Comparison of ENCODE assay signal across 8 cellular contexts in the genomic region with DNA sequence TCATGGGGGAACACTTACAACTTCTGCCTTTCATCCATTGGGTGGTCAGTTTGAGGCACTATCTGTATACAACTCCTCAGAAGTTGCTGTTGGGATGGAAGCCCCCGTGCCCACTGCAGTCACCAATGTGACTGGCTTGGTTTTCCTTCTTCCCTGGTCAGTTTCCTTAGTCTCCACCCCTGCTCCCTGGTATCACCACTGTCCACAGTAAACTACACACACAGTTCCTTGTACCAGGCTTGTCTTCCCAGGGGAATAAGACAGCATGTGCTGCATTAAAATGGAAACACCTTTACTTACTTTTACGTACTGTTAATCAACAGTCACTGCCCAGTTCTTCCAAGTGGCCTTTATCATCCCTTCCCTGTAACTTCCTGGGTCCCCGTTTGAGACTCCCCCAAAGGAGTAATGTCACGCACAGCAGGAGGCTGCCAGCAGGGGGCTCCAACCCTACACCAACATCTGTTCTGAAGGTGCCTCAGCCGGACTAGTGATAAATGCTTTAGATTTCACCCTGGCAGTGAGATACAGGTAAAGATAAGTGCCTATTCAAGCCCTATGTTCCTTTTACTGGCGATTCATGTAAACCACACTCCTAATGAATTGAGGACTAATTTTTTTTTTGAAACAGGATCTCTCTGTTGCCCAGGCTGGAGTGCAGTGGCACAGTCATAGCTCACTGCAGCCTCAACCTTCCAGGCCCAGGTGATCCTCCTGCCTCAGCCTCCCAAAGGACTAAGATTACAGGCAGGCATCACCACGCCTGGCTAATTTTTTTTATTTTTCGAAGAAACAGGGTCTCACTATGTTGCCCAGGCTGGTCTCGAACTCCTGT. TPM values are rescaled to one million over a fixed set of nuclear protein-coding genes. Genes with fewer than 3 reads are reported as not detected.
A peak's percentile ranks its signal among the peaks of the same experiment; 100 is the strongest.
DNase-seq lines count a peak whose midpoint lies in the region; ATAC-seq, FAIRE-seq and TF ChIP-seq lines count a peak whose summit lies in the region.

No MANE protein-coding gene starts in this region.

- H3K27ac ChIP-seq in WERI-Rb-1 (no peak overlapping the region), kidney (ENCODE audit: low read depth in 2 of 2, low read length in 2 of 2) (no peak overlapping the region)

- H3K27me3 ChIP-seq in WERI-Rb-1 (ENCODE audit: insufficient read depth, low read depth, severe bottlenecking) = no peaks in the 10 kb centered on the region

- H3K36me3 Mint-ChIP-seq in MCF 10A (ENCODE audit: insufficient read depth, unreplicated experiment) = no peaks in the 10 kb centered on the region

- H3K36me3 ChIP-seq in WERI-Rb-1 (no peaks in the 10 kb centered on the region), kidney (ENCODE audit: control insufficient read depth in 1 of 2, insufficient read depth in 2 of 2, low read length in 2 of 2) (no peaks in the 10 kb centered on the region)

- H3K4me1 ChIP-seq in kidney (ENCODE audit: control insufficient read depth in 1 of 2, insufficient read depth in 1 of 2, low read depth in 1 of 2, low read length in 2 of 2) = no peaks in the 10 kb centered on the region

- POLR2A ChIA-PET in MCF 10A (lab: Yijun Ruan, JAX) = interaction anchor here (0.6 kb wide), 1 partner anchor 1074 kb away, joined by 3 read pairs; no protein-coding TSS in a partner anchor

- intact Hi-C loops in MCF 10A (cut with micrococcal nuclease) = loop anchor here (1.0 to 10.0 kb wide), 3 partner anchors 65 to 371 kb away; no protein-coding TSS in a partner anchor
- intact Hi-C loops in kidney (cut with DNase I) = no loop called here

- H3K4me3 ChIP-seq in WERI-Rb-1 (ENCODE audit: low read depth, low read length) (no peak overlapping the region), kidney (ENCODE audit: low read length in 2 of 2) (no peak overlapping the region)

- no peak overlapping the region for H3K9ac ChIP-seq in kidney (ENCODE audit: low read length in 2 of 2)

- no peak overlapping the region for H3K27ac Mint-ChIP-seq in MCF 10A (ENCODE audit: low read depth, unreplicated experiment)

- no TSS peak for BruUV-seq in MCF 10A (replicated peaks; lab: Mats Ljungman, UMichigan)

- H3K4me1 Mint-ChIP-seq in MCF 10A (ENCODE audit: insufficient read depth, unreplicated experiment) = no peaks in the 10 kb centered on the region

- H3K27me3 Mint-ChIP-seq in MCF 10A (ENCODE audit: insufficient read depth, unreplicated experiment) = no peaks in the 10 kb centered on the region

- no peak for ATAC-seq in HG02852 (IDR thresholded peaks at IDR 0.05; ENCODE audit: unreplicated experiment)

- H3K9me3 ChIP-seq in WERI-Rb-1 (ENCODE audit: severe bottlenecking) (no peaks in the 10 kb centered on the region), kidney (ENCODE audit: control insufficient read depth in 1 of 2, low read length in 2 of 2) (no peaks in the 10 kb centered on the region)

- peak; percentile 22 for DNase-seq in NCI-H1105 treated with DMSO at 0.1 percent for 48 hours (lab: John Stamatoyannopoulos, UW)
- DNase-seq in NCI-H1105 (lab: John Stamatoyannopoulos, UW) = no peak
- DNase-seq in Kasumi-1 (lab: John Stamatoyannopoulos, UW) = peak; percentile 82 to 85
- DNase-seq in WERI-Rb-1 = peak; percentile 76
- peak; percentile 69 for DNase-seq in MCF 10A (ENCODE audit: unreplicated experiment)
- DNase-seq in kidney = peak; percentile 83
- peak; percentile 64 to 70 for DNase-seq in stimulated activated CD4-positive, alpha-beta T cell treated with anti-CD3 and anti-CD28 coated beads, Interleukin-2, amount 100 ng/mL, for 48 hours

- H3K4me3 Mint-ChIP-seq in MCF 10A (ENCODE audit: unreplicated experiment) = no peak overlapping the region

- CTCF ChIA-PET in MCF 10A (lab: Yijun Ruan, JAX) = interaction anchor here (0.6 to 1.3 kb wide), 5 partner anchors 12 to 282 kb away, joined by 3 to 4 read pairs (median 3); no protein-coding TSS in a partner anchor

- no peak for FAIRE-seq in kidney (lab: Jason Lieb, UNC)

- TF ChIP-seq CTCF in WERI-Rb-1 (IDR thresholded peaks at IDR 0.05; ENCODE audit: low read depth, low read length) = peak; percentile 82
- TF ChIP-seq CTCF in MCF 10A (IDR thresholded peaks at IDR 0.05; ENCODE audit: unreplicated experiment) = peak; percentile 85
- TF ChIP-seq CTCF in kidney (IDR thresholded peaks at IDR 0.05; ENCODE audit: borderline replicate concordance, extremely low read depth, insufficient read depth) = peak; percentile 79

- no peaks in the 10 kb centered on the region for H3K9me3 Mint-ChIP-seq in MCF 10A (ENCODE audit: unreplicated experiment)

RNA-seq across cellular contexts. Expression of gene PIK3AP1, which starts 45.3 kb away (rescaled TPM):
- total RNA-seq in MCF 10A (2022) (not detected in 2 replicates), kidney (28.4 TPM)
- 6.5 TPM for polyA plus RNA-seq in kidney (ENCODE audit: insufficient read depth, low read depth, low replicate concordance)

Comparison
In these comparisons a context has a peak if more than half of its experiments do, and no peak if none do; other contexts are left out.
1. RNA of gene PIK3AP1, which starts 45.3 kb away (total RNA-seq): 28.4 TPM in kidney (single experiment); not detected in MCF 10A; every median in the first group is over 10 times any median in the second.
2. Peak in every context shown above with its lines, with median percentiles within 50 percentile points of each other: CTCF ChIP-seq.